ENCODE assay signal across 8 cellular contexts in genomic region chr6:31079656-31080261, GRCh38. TPM values are rescaled to one million over a fixed set of nuclear protein-coding genes. Genes with fewer than 3 reads are reported as not detected.
DNase-seq lines count a peak whose midpoint lies in the region; ATAC-seq and TF ChIP-seq lines count a peak whose summit lies in the region.

No MANE protein-coding gene starts in this region.

- peak overlapping the region; percentile 58 for H3K4me3 Mint-ChIP-seq in activated CD8-positive, alpha-beta T cell treated with anti-CD3 and anti-CD28 coated beads for 36 hours

- peak overlapping the region; percentile 25 for H3K4me2 ChIP-seq in mesenchymal stem cell (ENCODE audit: low read length, poor library complexity, severe bottlenecking)

- H3K4me1 Mint-ChIP-seq in activated CD8-positive, alpha-beta T cell treated with anti-CD3 and anti-CD28 coated beads for 36 hours (ENCODE audit: low read depth) = peaks cover 8% of the 10 kb centered on the region

- H2BK12ac ChIP-seq in mesenchymal stem cell (ENCODE audit: low read length in 2 of 2) = peak overlapping the region in 1 of 2 experiments; percentile 63

- H3K9ac ChIP-seq in mesenchymal stem cell (ENCODE audit: low read length) = peak overlapping the region; percentile 72

- no peaks in the 10 kb centered on the region for H3K79me1 ChIP-seq in mesenchymal stem cell (replicated peaks; ENCODE audit: low read length, poor library complexity, severe bottlenecking)

- H3K27me3 ChIP-seq in AG04450 (ENCODE audit: control insufficient read depth, insufficient read depth, low read length) (no peaks in the 10 kb centered on the region), H7 (ENCODE audit: control insufficient read depth, insufficient read depth, low read length) (no peaks in the 10 kb centered on the region), ectodermal cell (ENCODE audit: control insufficient read depth, insufficient read depth, low read length, poor library complexity, severe bottlenecking) (no peaks in the 10 kb centered on the region), mesenchymal stem cell (ENCODE audit: control insufficient read depth in 1 of 2, insufficient read depth in 1 of 2, low read length in 2 of 2) (no peaks in the 10 kb centered on the region)

- intact Hi-C loops in activated CD8-positive, alpha-beta T cell treated with anti-CD3 and anti-CD28 coated beads for 36 hours (cut with micrococcal nuclease) = loop anchor here (5.0 kb wide), 1 partner anchor 252 kb away; no protein-coding TSS in a partner anchor

- DNase-seq in AG04450 (ENCODE audit: low read depth, low spot score) (peak; percentile 41), H7 (peak; percentile 79), NCI-H82 treated with DMSO at 0.1 percent for 48 hours (lab: John Stamatoyannopoulos, UW; ENCODE audit: unreplicated experiment) (peak; percentile 22), mesenchymal stem cell (peak; percentile 72)
- peak; percentile 84 for DNase-seq in activated CD8-positive, alpha-beta T cell treated with anti-CD3 and anti-CD28 coated beads for 36 hours
- peak; percentile 35 to 41 for DNase-seq in stimulated activated CD8-positive, alpha-beta memory T cell treated with anti-CD3 and anti-CD28 coated beads, Interleukin-15, amount 100 ng/mL, for 48 hours (ENCODE audit: low read depth in 2 of 2)

- no peaks in the 10 kb centered on the region for H3K27me3 Mint-ChIP-seq in activated CD8-positive, alpha-beta T cell treated with anti-CD3 and anti-CD28 coated beads for 36 hours

- H3K23ac ChIP-seq in mesenchymal stem cell (ENCODE audit: low read length in 2 of 2) = no peak overlapping the region

- no peak overlapping the region for H2BK15ac ChIP-seq in mesenchymal stem cell (ENCODE audit: low read depth, poor library complexity, severe bottlenecking)

- H3K4me3 ChIP-seq in AG04450 (ENCODE audit: low read depth, low read length) = no peak overlapping the region
- no peak overlapping the region for H3K4me3 ChIP-seq in H7 (ENCODE audit: insufficient read depth, low read depth, low read length)
- peak overlapping the region; percentile 9 for H3K4me3 ChIP-seq in ectodermal cell (ENCODE audit: insufficient read depth, low read depth, low read length)
- H3K4me3 ChIP-seq in mesenchymal stem cell (ENCODE audit: insufficient read depth in 1 of 2, low read depth in 1 of 2, low read length in 2 of 2) = peak overlapping the region in 1 of 2 experiments; percentile 22

- no peak overlapping the region for H2BK120ac ChIP-seq in mesenchymal stem cell (ENCODE audit: low read depth, low read length)

- H3K9me3 Mint-ChIP-seq in activated CD8-positive, alpha-beta T cell treated with anti-CD3 and anti-CD28 coated beads for 36 hours = no peaks in the 10 kb centered on the region

- H3K4ac ChIP-seq in mesenchymal stem cell (ENCODE audit: low read depth in 1 of 2, low read length in 2 of 2) = no peak overlapping the region

- peak overlapping the region in 1 of 2 experiments; percentile 5 for H3K18ac ChIP-seq in mesenchymal stem cell (ENCODE audit: low read depth in 1 of 2, low read length in 2 of 2)

- H3K36me3 Mint-ChIP-seq in activated CD8-positive, alpha-beta T cell treated with anti-CD3 and anti-CD28 coated beads for 36 hours (ENCODE audit: low read depth) = no peaks in the 10 kb centered on the region

- H2BK5ac ChIP-seq in mesenchymal stem cell (ENCODE audit: low read depth, low read length, poor library complexity, severe bottlenecking) = no peak overlapping the region

- POLR2A ChIA-PET in AG04450 (lab: Yijun Ruan, JAX) = interaction anchor here (0.7 to 1.5 kb wide), 3 partner anchors 138 to 172 kb away, joined by 3 to 4 read pairs (median 3); partner anchors contain the start of genes GTF2H4 and VARS2
- POLR2A ChIA-PET in activated CD8-positive, alpha-beta T cell treated with anti-CD3 and anti-CD28 coated beads for 36 hours (lab: Charles Lee) = interaction anchor here (0.8 to 1.4 kb wide), 4 partner anchors 14 to 358 kb away, joined by 3 to 5 read pairs (median 4); no protein-coding TSS in a partner anchor

- H3K14ac ChIP-seq in mesenchymal stem cell (ENCODE audit: low read length in 2 of 2) = peak overlapping the region in 1 of 2 experiments; percentile 20

- CTCF ChIA-PET in AG04450 (lab: Charles Lee) = interaction anchor here (0.6 to 9.9 kb wide), 50 partner anchors 8 to 571 kb away, joined by 3 to 135 read pairs (median 4); partner anchors contain the start of genes GTF2H4, MUCL3, PSORS1C1 and SFTA2
- CTCF ChIA-PET in activated CD8-positive, alpha-beta T cell treated with anti-CD3 and anti-CD28 coated beads for 36 hours (lab: Charles Lee) = interaction anchor here (0.6 to 7.7 kb wide), 69 partner anchors 8 to 595 kb away, joined by 3 to 116 read pairs (median 4); partner anchors contain the start of genes ATAT1, GTF2H4, MDC1 and MUCL3

- peak; percentile 94 for TF ChIP-seq CTCF in AG04450 (IDR thresholded peaks at IDR 0.05; ENCODE audit: low read depth, low read length)
- peak; percentile 91 for TF ChIP-seq CTCF in activated CD8-positive, alpha-beta T cell treated with anti-CD3 and anti-CD28 coated beads for 36 hours (IDR thresholded peaks at IDR 0.05)

- H2AK5ac ChIP-seq in mesenchymal stem cell (ENCODE audit: low read length, severe bottlenecking) = no peak overlapping the region

- WGBS in ectodermal cell, 2 experiments = 42% methylated on average over 22 of the region's 22 CpGs
- 36% methylated on average over 22 of the region's 22 CpGs for WGBS in mesenchymal stem cell

- H2AFZ ChIP-seq in mesenchymal stem cell (ENCODE audit: low read depth, low read length) = no peak overlapping the region

- H3K4me1 ChIP-seq in ectodermal cell (ENCODE audit: control insufficient read depth, insufficient read depth, low read length) (peaks cover 4% of the 10 kb centered on the region), mesenchymal stem cell (ENCODE audit: control insufficient read depth, insufficient read depth, low read depth, low read length) (peaks cover 3% of the 10 kb centered on the region)

- H3K9me3 ChIP-seq in AG04450 (ENCODE audit: control insufficient read depth, insufficient read depth, low read length) (no peaks in the 10 kb centered on the region), ectodermal cell (ENCODE audit: control insufficient read depth, low read length) (no peaks in the 10 kb centered on the region), mesenchymal stem cell (ENCODE audit: control insufficient read depth, low read length) (no peaks in the 10 kb centered on the region)

- H4K91ac ChIP-seq in mesenchymal stem cell (ENCODE audit: low read length) = no peak overlapping the region

- H3K27ac Mint-ChIP-seq in activated CD8-positive, alpha-beta T cell treated with anti-CD3 and anti-CD28 coated beads for 36 hours = no peak overlapping the region

- H3K27ac ChIP-seq in AG04450 (ENCODE audit: low read depth, low read length) (no peak overlapping the region), ectodermal cell (ENCODE audit: insufficient read depth, low read depth, low read length, poor library complexity, severe bottlenecking) (no peak overlapping the region), mesenchymal stem cell (ENCODE audit: low read length, poor library complexity, severe bottlenecking) (no peak overlapping the region)

- H3K36me3 ChIP-seq in H7 (replicated peaks; ENCODE audit: control insufficient read depth, insufficient read depth, low read length) (no peaks in the 10 kb centered on the region), ectodermal cell (ENCODE audit: control insufficient read depth, insufficient read depth, low read length) (no peaks in the 10 kb centered on the region), mesenchymal stem cell (ENCODE audit: control insufficient read depth in 1 of 2, insufficient read depth in 2 of 2, low read depth in 1 of 2, low read length in 2 of 2) (no peaks in the 10 kb centered on the region)

- H4K8ac ChIP-seq in mesenchymal stem cell (ENCODE audit: low read length) = peak overlapping the region; percentile 69

- ATAC-seq in activated CD8-positive, alpha-beta T cell treated with anti-CD3 and anti-CD28 coated beads for 36 hours = peak; percentile 91
- no peak for ATAC-seq in HG03342 (IDR thresholded peaks at IDR 0.05; ENCODE audit: unreplicated experiment)

RNA-seq across cellular contexts. Expression of gene C6orf15, which starts 32.6 kb away (rescaled TPM):
- not detected in 2 replicates for polyA plus RNA-seq in AG04450 (2011; rRNA removed)
- not detected in 2 replicates for polyA minus RNA-seq in AG04450 (2011; rRNA and poly(A)+ RNA removed)
- total RNA-seq in H7 (2014; rRNA removed; shearing (Covaris generic)) = not detected in 2 replicates
- not detected for total RNA-seq in activated CD8-positive, alpha-beta T cell treated with anti-CD3 and anti-CD28 coated beads for 36 hours
- polyA plus RNA-seq in ectodermal cell (2013, experiment 1 of 4) = not detected
- polyA plus RNA-seq in ectodermal cell (2013, experiment 2 of 4) = not detected
- not detected for polyA plus RNA-seq in ectodermal cell (2013, experiment 3 of 4)
- not detected for polyA plus RNA-seq in ectodermal cell (2013, experiment 4 of 4)
- polyA plus RNA-seq in mesenchymal stem cell (2013, experiment 1 of 2) = not detected
- polyA plus RNA-seq in mesenchymal stem cell (2013, experiment 2 of 2) = not detected

RNA-seq across cellular contexts. Expression of gene PSORS1C1, which starts 34.8 kb away (rescaled TPM):
- polyA plus RNA-seq in AG04450 (2011; rRNA removed) = 0.94 and 1.6 TPM in 2 replicates
- 2.2 and 4.2 TPM in 2 replicates for polyA minus RNA-seq in AG04450 (2011; rRNA and poly(A)+ RNA removed)
- 0.10 TPM in 1 of 2 replicates, not detected in the other for total RNA-seq in H7 (2014; rRNA removed; shearing (Covaris generic))
- total RNA-seq in activated CD8-positive, alpha-beta T cell treated with anti-CD3 and anti-CD28 coated beads for 36 hours = not detected
- polyA plus RNA-seq in ectodermal cell (2013, experiment 1 of 4) = not detected
- polyA plus RNA-seq in ectodermal cell (2013, experiment 2 of 4) = not detected
- polyA plus RNA-seq in ectodermal cell (2013, experiment 3 of 4) = not detected
- polyA plus RNA-seq in ectodermal cell (2013, experiment 4 of 4) = not detected
- 0.40 TPM for polyA plus RNA-seq in mesenchymal stem cell (2013, experiment 1 of 2)
- polyA plus RNA-seq in mesenchymal stem cell (2013, experiment 2 of 2) = 0.68 TPM

RNA-seq across cellular contexts. Expression of gene CDSN, which starts 40.5 kb away (rescaled TPM):
- polyA plus RNA-seq in AG04450 (2011; rRNA removed) = not detected in 2 replicates
- polyA minus RNA-seq in AG04450 (2011; rRNA and poly(A)+ RNA removed) = not detected in 2 replicates
- total RNA-seq in H7 (2014; rRNA removed; shearing (Covaris generic)) = not detected in 2 replicates
- not detected for total RNA-seq in activated CD8-positive, alpha-beta T cell treated with anti-CD3 and anti-CD28 coated beads for 36 hours
- not detected for polyA plus RNA-seq in ectodermal cell (2013, experiment 1 of 4)
- polyA plus RNA-seq in ectodermal cell (2013, experiment 2 of 4) = not detected
- polyA plus RNA-seq in ectodermal cell (2013, experiment 3 of 4) = not detected
- not detected for polyA plus RNA-seq in ectodermal cell (2013, experiment 4 of 4)
- polyA plus RNA-seq in mesenchymal stem cell (2013, experiment 1 of 2) = not detected
- not detected for polyA plus RNA-seq in mesenchymal stem cell (2013, experiment 2 of 2)

RNA-seq across cellular contexts. Expression of gene PSORS1C2, which starts 59.1 kb away (rescaled TPM):
- not detected in 2 replicates for polyA plus RNA-seq in AG04450 (2011; rRNA removed)
- polyA minus RNA-seq in AG04450 (2011; rRNA and poly(A)+ RNA removed) = not detected in 2 replicates
- 0.07 TPM in 1 of 2 replicates, not detected in the other for total RNA-seq in H7 (2014; rRNA removed; shearing (Covaris generic))
- total RNA-seq in activated CD8-positive, alpha-beta T cell treated with anti-CD3 and anti-CD28 coated beads for 36 hours = not detected
- not detected for polyA plus RNA-seq in ectodermal cell (2013, experiment 1 of 4)
- not detected for polyA plus RNA-seq in ectodermal cell (2013, experiment 2 of 4)
- polyA plus RNA-seq in ectodermal cell (2013, experiment 3 of 4) = not detected
- not detected for polyA plus RNA-seq in ectodermal cell (2013, experiment 4 of 4)
- not detected for polyA plus RNA-seq in mesenchymal stem cell (2013, experiment 1 of 2)
- polyA plus RNA-seq in mesenchymal stem cell (2013, experiment 2 of 2) = not detected

Comparison
In these comparisons a context has a peak if more than half of its experiments do, and no peak if none do; other contexts are left out.
1. DNase-seq: peak in every context shown above with its lines; median percentile 84 in activated CD8-positive, alpha-beta T cell treated with anti-CD3 and anti-CD28 coated beads for 36 hours; 79 in H7; 72 in mesenchymal stem cell; 41 in AG04450; 38 in stimulated activated CD8-positive, alpha-beta memory T cell treated with anti-CD3 and anti-CD28 coated beads, Interleukin-15, amount 100 ng/mL, for 48 hours; 22 in NCI-H82 treated with DMSO at 0.1 percent for 48 hours.